ENCODE assay signal across 13 cellular contexts in genomic region chr4:155526452-155527169, GRCh38.
DNase-seq lines count a peak whose midpoint lies in the region; ATAC-seq and TF ChIP-seq lines count a peak whose summit lies in the region.
"Had no signal": no experiment of that assay in that cellular context is flagged by ENCODE, and none has a peak within 500 bp of the region (broad histone marks: within the 10 kb centered on the region; RNA-seq: fewer than 3 reads in every experiment).

No MANE protein-coding gene starts in this region.

- H3K36me3 ChIP-seq in heart right ventricle = no peaks in the 10 kb centered on the region
- H3K36me3 ChIP-seq in prostate gland = no peaks in the 10 kb centered on the region

- no peaks in the 10 kb centered on the region for H3K9me3 ChIP-seq in AG04450 (ENCODE audit: control insufficient read depth, insufficient read depth, low read length)
- H3K9me3 ChIP-seq in heart right ventricle = peaks cover 0 to 3% (median 0%) of the 10 kb centered on the region in 11 donors
- no peaks in the 10 kb centered on the region for H3K9me3 ChIP-seq in prostate gland

- no peaks in the 10 kb centered on the region for H3K27me3 Mint-ChIP-seq in chondrocyte (ENCODE audit: low read depth)

- intact Hi-C loops in heart right ventricle (cut with DNase I) (loop anchor here in 2 of 10 donors (5.0 to 10.0 kb wide), 2 partner anchors 84 to 138 kb away; partner anchors contain the start of gene GUCY1A1 (in 1 of the 2)), prostate gland (cut with DNase I) (loop anchor here (10.0 kb wide), 3 partner anchors 82 to 258 kb away; partner anchors contain the start of gene GUCY1A1)

- H3K4me3 ChIP-seq in AG04450 (ENCODE audit: low read depth, low read length) (no peak overlapping the region), heart right ventricle (peak overlapping the region in 7 of 10 donors; percentile 2 to 31 (median 21)), prostate gland (no peak overlapping the region)

- peaks cover 6 to 59% (median 29%) of the 10 kb centered on the region in 9 donors for H3K4me1 ChIP-seq in heart right ventricle
- H3K4me1 ChIP-seq in prostate gland (replicated peaks) = no peaks in the 10 kb centered on the region
- no peaks in the 10 kb centered on the region for H3K4me1 ChIP-seq in foreskin keratinocyte

- peak; percentile 67 to 92 (median 89) for ATAC-seq in heart right ventricle
- no peak for ATAC-seq in foreskin keratinocyte
- ATAC-seq: activated naive CD4-positive, alpha-beta T cell treated with anti-CD3 and anti-CD28 coated beads, Interleukin-2, amount 50 U/mL, for 72 hours had no signal

- peak overlapping the region; percentile 47 for H3K27ac ChIP-seq in AG04450 (ENCODE audit: low read depth, low read length)
- H3K27ac ChIP-seq in heart right ventricle = peak overlapping the region; percentile 58 to 92 (median 77)
- H3K27ac ChIP-seq in prostate gland = peak overlapping the region; percentile 47 to 59
- no peak overlapping the region for H3K27ac ChIP-seq in foreskin keratinocyte

- H3K4me3 Mint-ChIP-seq in chondrocyte (ENCODE audit: unreplicated experiment) = no peak overlapping the region

- peaks cover 3% of the 10 kb centered on the region for H3K36me3 Mint-ChIP-seq in chondrocyte (ENCODE audit: low read depth)
- H3K36me3 Mint-ChIP-seq: activated naive CD4-positive, alpha-beta T cell treated with anti-CD3 and anti-CD28 coated beads, Interleukin-2, amount 50 U/mL, for 72 hours had no signal

- H3K9me3 Mint-ChIP-seq in chondrocyte (ENCODE audit: low read depth) = peaks cover 7% of the 10 kb centered on the region

- CTCF ChIA-PET in AG04450 (lab: Charles Lee) = no interaction called here

- TF ChIP-seq POLR2A in prostate gland (IDR thresholded peaks at IDR 0.05) = no peak

- DNase-seq in AG04450 (ENCODE audit: low read depth, low spot score) = no peak
- no peak for DNase-seq in chondrocyte (ENCODE audit: low spot score)
- peak in 1 of 2 donors; percentile 43 for DNase-seq in heart right ventricle
- DNase-seq in prostate gland (ENCODE audit: low spot score) = no peak
- DNase-seq in NAMALWA (ENCODE audit: low spot score) = no peak
- DNase-seq in amniotic stem cell (lab: John Stamatoyannopoulos, UW) = no peak
- no peak for DNase-seq in foreskin keratinocyte
- no peak for DNase-seq in NCI-H1092 treated with DMSO at 0.1 percent for 48 hours (lab: John Stamatoyannopoulos, UW)
- DNase-seq: DMS 273 treated with DMSO at 0.1 percent for 48 hours, NCI-H1048, NCI-H510A treated with DMSO at 0.1 percent for 48 hours, SHP77 had no signal

- no peaks in the 10 kb centered on the region for H3K27me3 ChIP-seq in AG04450 (ENCODE audit: control insufficient read depth, insufficient read depth, low read length)
- no peaks in the 10 kb centered on the region for H3K27me3 ChIP-seq in heart right ventricle
- no peaks in the 10 kb centered on the region for H3K27me3 ChIP-seq in prostate gland (replicated peaks; ENCODE audit: insufficient read depth)
- H3K27me3 ChIP-seq in foreskin keratinocyte = no peaks in the 10 kb centered on the region

- 34 to 35% methylated on average over 8 of the region's 8 CpGs for WGBS in heart right ventricle, 2 donors
- 39% methylated on average over 8 of the region's 8 CpGs for WGBS in prostate gland

- no peak for TF ChIP-seq CTCF in AG04450 (IDR thresholded peaks at IDR 0.05; ENCODE audit: low read depth, low read length)
- TF ChIP-seq CTCF in chondrocyte (IDR thresholded peaks at IDR 0.05) = no peak
- TF ChIP-seq CTCF in heart right ventricle (IDR thresholded peaks at IDR 0.05) = no peak
- TF ChIP-seq CTCF in prostate gland (IDR thresholded peaks at IDR 0.05) = no peak
- TF ChIP-seq CTCF in foreskin keratinocyte (conservative IDR thresholded peaks at IDR 0.05) = no peak

- POLR2A ChIA-PET in AG04450 (lab: Yijun Ruan, JAX) = interaction anchor here (0.7 kb wide), 1 partner anchor 17 kb away, joined by 3 read pairs; no protein-coding TSS in a partner anchor

- H3K27ac Mint-ChIP-seq in chondrocyte (ENCODE audit: unreplicated experiment) = peak overlapping the region; percentile 34
- H3K27ac Mint-ChIP-seq: activated naive CD4-positive, alpha-beta T cell treated with anti-CD3 and anti-CD28 coated beads, Interleukin-2, amount 50 U/mL, for 72 hours had no signal

- H3K4me1 Mint-ChIP-seq in chondrocyte (ENCODE audit: low read depth) = peaks cover 17% of the 10 kb centered on the region

Comparison
In these comparisons a context has a peak if more than half of its experiments do, and no peak if none do; other contexts are left out.
1. H3K4me3 ChIP-seq: peak in heart right ventricle (7 of 10); none in AG04450 (single experiment) and prostate gland (0 of 2).